11 cellular contexts compared by ENCODE assay signal in genomic region chr13:75375329-75375728, GRCh38.
"Had no signal": no experiment of that assay in that cellular context is flagged by ENCODE, and none has a peak within 500 bp of the region (broad histone marks: within the 10 kb centered on the region; RNA-seq: fewer than 3 reads in every experiment).

No MANE protein-coding gene starts in this region.

- H2AFZ ChIP-seq: GM23248 had no signal

- H3K9me3 ChIP-seq: HAP-1 had no signal

- H3K27ac ChIP-seq: GM23248 had no signal

- H3K9ac ChIP-seq: GM23248 had no signal

- DNase-seq: GM23248, GOT3, H7, HFFc6, IMR-90, Kasumi-1, KG1 had no signal

- H3K4me3 ChIP-seq: GM23248, HAP-1, K562 had no signal

- FAIRE-seq: HTR-8/SVneo, K562 had no signal

- ATAC-seq: HCT116, K562 had no signal

- H3K36me3 ChIP-seq: HAP-1 had no signal
